In genomic region chr7:44038961-44039558, GRCh38 we compare ENCODE assay signal across 8 cellular contexts. TPM values are rescaled to one million over a fixed set of nuclear protein-coding genes. Genes with fewer than 3 reads are reported as not detected.
DNase-seq lines count a peak whose midpoint lies in the region; ATAC-seq lines count a peak whose summit lies in the region.
"Not testable (repeated sequence)": the region's sequence is repeated elsewhere in the genome, so short reads cannot be mapped to it uniquely, and the experiment has no call there.

No MANE protein-coding gene starts in this region.

- DNase-seq in CD1c-positive myeloid dendritic cell (ENCODE audit: extremely low spot score) (peak; percentile 95), NOMO-1 treated with DMSO at 0.1 percent for 48 hours (lab: John Stamatoyannopoulos, UW; ENCODE audit: unreplicated experiment) (peak; percentile 36), lung microvascular endothelial cell (ENCODE audit: low read depth in 2 of 2) (peak; percentile 31 to 72)
- DNase-seq in activated CD8-positive, alpha-beta memory T cell treated with anti-CD3 and anti-CD28 coated beads, Interleukin-2, amount 50 U/mL, for 48 hours: peak; percentile 81
- peak; percentile 77 to 81 (median 80) for DNase-seq in effector memory CD4-positive, alpha-beta T cell
- peak; percentile 49 to 55 (median 49) for DNase-seq in stimulated activated CD4-positive, alpha-beta T cell treated with anti-CD3 and anti-CD28 coated beads, TNF-alpha, amount 100 ng/mL, for 1 hour (ENCODE audit: low read depth in 3 of 3, low spot score in 1 of 3)

- H3K27ac ChIP-seq in effector memory CD4-positive, alpha-beta T cell (ENCODE audit: insufficient read depth, low read length, poor library complexity, severe bottlenecking): not testable (repeated sequence)

- H3K36me3 ChIP-seq in effector memory CD4-positive, alpha-beta T cell (ENCODE audit: control insufficient read depth, insufficient read depth, low read length): not testable (repeated sequence)

- not testable (repeated sequence) for H3K4me3 ChIP-seq in effector memory CD4-positive, alpha-beta T cell (ENCODE audit: insufficient read depth, low read depth, low read length, poor library complexity, severe bottlenecking)

- not testable (repeated sequence) for H3K27me3 ChIP-seq in effector memory CD4-positive, alpha-beta T cell (replicated peaks; ENCODE audit: control insufficient read depth, insufficient read depth, low read length, poor library complexity, severe bottlenecking)

- peak; percentile 57 for ATAC-seq in GM21367 (IDR thresholded peaks at IDR 0.05; ENCODE audit: unreplicated experiment)
- peak; percentile 58 for ATAC-seq in HG03571 (IDR thresholded peaks at IDR 0.05; ENCODE audit: unreplicated experiment)

- not testable (repeated sequence) for H3K4me1 ChIP-seq in effector memory CD4-positive, alpha-beta T cell (ENCODE audit: control insufficient read depth, insufficient read depth, low read length, poor library complexity, severe bottlenecking)

- not testable (repeated sequence) for H3K9me3 ChIP-seq in effector memory CD4-positive, alpha-beta T cell (ENCODE audit: control insufficient read depth, low read length)

RNA-seq across cellular contexts. Expression of gene DBNL, which starts 5.4 kb away (rescaled TPM):
- 85.9 and 97.8 TPM in 2 replicates for total RNA-seq in lung microvascular endothelial cell

RNA-seq across cellular contexts. Expression of gene PGAM2, which starts 26.3 kb away (rescaled TPM):
- total RNA-seq in lung microvascular endothelial cell: under 0.01 TPM in 1 of 2 replicates, not detected in the other

RNA-seq across cellular contexts. Expression of gene SPDYE1, which starts 41.4 kb away (rescaled TPM):
- not detected in 2 replicates for total RNA-seq in lung microvascular endothelial cell

RNA-seq across cellular contexts. Expression of gene POLM, which starts 43.3 kb away (rescaled TPM):
- 4.1 and 7.1 TPM in 2 replicates for total RNA-seq in lung microvascular endothelial cell

Comparison
In these comparisons a context has a peak if more than half of its experiments do, and no peak if none do; other contexts are left out.
1. DNase-seq: peak in every context shown above with its lines; median percentile 95 in CD1c-positive myeloid dendritic cell; 81 in activated CD8-positive, alpha-beta memory T cell treated with anti-CD3 and anti-CD28 coated beads, Interleukin-2, amount 50 U/mL, for 48 hours; 80 in effector memory CD4-positive, alpha-beta T cell; 52 in lung microvascular endothelial cell; 49 in stimulated activated CD4-positive, alpha-beta T cell treated with anti-CD3 and anti-CD28 coated beads, TNF-alpha, amount 100 ng/mL, for 1 hour; 36 in NOMO-1 treated with DMSO at 0.1 percent for 48 hours.